In genomic region chr15:39102431-39102830, GRCh38 we compare ENCODE assay signal across 23 cellular contexts.
DNase-seq lines count a peak whose midpoint lies in the region; ATAC-seq, FAIRE-seq and TF ChIP-seq lines count a peak whose summit lies in the region.
"Had no signal": no experiment of that assay in that cellular context is flagged by ENCODE, and none has a peak within 500 bp of the region (broad histone marks: within the 10 kb centered on the region; RNA-seq: fewer than 3 reads in every experiment).

No MANE protein-coding gene starts in this region.

- H4K5ac ChIP-seq in mesendoderm (ENCODE audit: low read length) = no peak overlapping the region

- no peak overlapping the region for H3K18ac ChIP-seq in mesendoderm (ENCODE audit: low read length)

- no peak overlapping the region for H3K4ac ChIP-seq in mesendoderm (ENCODE audit: low read depth, low read length)

- H3K79me2 ChIP-seq in mesendoderm (ENCODE audit: control insufficient read depth, insufficient read depth, low read length) = no peaks in the 10 kb centered on the region

- no CpG with 5 or more reads among the region's 1 CpG for WGBS in mesendoderm (ENCODE audit: extremely low coverage, insufficient coverage, low lambda C conversion rate)
- WGBS in pancreas, 2 donors = 95 to 100% methylated on average over 1 of the region's 1 CpG
- 92 to 98% methylated on average over 1 of the region's 1 CpG for WGBS in lower leg skin, 2 donors

- no peaks in the 10 kb centered on the region for H3K36me3 ChIP-seq in mesendoderm (ENCODE audit: control insufficient read depth, insufficient read depth, low read length)
- H3K36me3 ChIP-seq in pancreas = no peaks in the 10 kb centered on the region
- H3K36me3 ChIP-seq: BE2C had no signal

- no peak overlapping the region for H4K8ac ChIP-seq in mesendoderm (ENCODE audit: low read depth, low read length)

- no peak overlapping the region for H3K23ac ChIP-seq in mesendoderm (ENCODE audit: low read length)

- H3K27me3 ChIP-seq in mesendoderm (ENCODE audit: insufficient read depth, low read length, poor library complexity) (no peaks in the 10 kb centered on the region), pancreas (no peaks in the 10 kb centered on the region)
- H3K27me3 ChIP-seq: BE2C had no signal

- H3K9me3 ChIP-seq in pancreas = no peaks in the 10 kb centered on the region
- H3K9me3 ChIP-seq: BE2C had no signal

- H3K79me1 ChIP-seq in mesendoderm (ENCODE audit: low read length) = no peaks in the 10 kb centered on the region

- DNase-seq in AG10803 (ENCODE audit: low read depth) (peak; percentile 65), H54 (ENCODE audit: insufficient read length, low spot score) (no peak), amniotic epithelial cell (ENCODE audit: low read depth) (peak; percentile 61), mesendoderm (peak; percentile 60), pancreas (no peak), lower leg skin (ENCODE audit: low spot score in 2 of 2) (no peak), foreskin melanocyte (no peak)
- DNase-seq: BE2C, GDM1, KG1, MM.1S, NCI-H1694 treated with DMSO at 0.1 percent for 48 hours, NCI-H2081, NCI-H2171 treated with DMSO at 0.1 percent for 48 hours, NCI-H524, NCI-H774, SIG-M5 had no signal

- H3K4me3 ChIP-seq in AG10803 (ENCODE audit: low read length) (no peak overlapping the region), mesendoderm (ENCODE audit: low read length) (no peak overlapping the region), pancreas (no peak overlapping the region), lower leg skin (ENCODE audit: low read depth, poor library complexity, severe bottlenecking) (no peak overlapping the region)
- H3K4me3 ChIP-seq: GM12878, SK-N-MC had no signal

- TF ChIP-seq POLR2A in H54 (IDR thresholded peaks at IDR 0.05; ENCODE audit: low read depth, low read length) = no peak
- TF ChIP-seq POLR2A in lower leg skin (IDR thresholded peaks at IDR 0.05) = no peak

- no peak for ATAC-seq in pancreas
- ATAC-seq in GM21529 (IDR thresholded peaks at IDR 0.05; ENCODE audit: unreplicated experiment) = no peak
- ATAC-seq: GM12878 had no signal

- H3K4me1 ChIP-seq in mesendoderm (ENCODE audit: control insufficient read depth, low read depth, low read length) (no peaks in the 10 kb centered on the region), pancreas (no peaks in the 10 kb centered on the region)
- H3K4me1 ChIP-seq: BE2C had no signal

- H3K56ac ChIP-seq in mesendoderm (ENCODE audit: low read length) = no peak overlapping the region

- no peak overlapping the region for H2BK5ac ChIP-seq in mesendoderm (ENCODE audit: low read length)

- intact Hi-C loops in pancreas (cut with DNase I) = no loop called here
- intact Hi-C loops in lower leg skin (cut with DNase I; ENCODE audit: low total_unique reads) = no loop called here

- H2BK120ac ChIP-seq in mesendoderm (ENCODE audit: low read depth, low read length) = no peak overlapping the region

- peak; percentile 36 for FAIRE-seq in H54 (lab: Jason Lieb, UNC)
- no peak for FAIRE-seq in pancreas (lab: Jason Lieb, UNC)
- FAIRE-seq: D721Med, GM12878, RCC 7860 had no signal

- H3K27ac ChIP-seq in mesendoderm (ENCODE audit: low read depth, low read length) = no peak overlapping the region
- H3K27ac ChIP-seq in pancreas = no peak overlapping the region
- H3K27ac ChIP-seq: 22Rv1, SK-N-MC had no signal

- no peak overlapping the region for H2AK5ac ChIP-seq in mesendoderm (ENCODE audit: low read length)

- H3K9ac ChIP-seq in mesendoderm (ENCODE audit: low read length) = no peak overlapping the region

- TF ChIP-seq CTCF in AG10803 (conservative IDR thresholded peaks at IDR 0.05; ENCODE audit: low read length) (no peak), pancreas (IDR thresholded peaks at IDR 0.05) (no peak), lower leg skin (IDR thresholded peaks at IDR 0.05) (no peak)

- H3K4me2 ChIP-seq in mesendoderm (ENCODE audit: low read length) = no peak overlapping the region

- H2BK15ac ChIP-seq in mesendoderm (replicated peaks; ENCODE audit: low read depth) = no peak overlapping the region

Comparison
In these comparisons a context has a peak if more than half of its experiments do, and no peak if none do; other contexts are left out.
1. DNase-seq: peak in AG10803 (single experiment), amniotic epithelial cell (single experiment) and mesendoderm (single experiment); none in H54 (single experiment), pancreas (0 of 6), lower leg skin (0 of 2) and foreskin melanocyte (single experiment).